Comparison of ENCODE assay signal across 10 cellular contexts in the genomic region with DNA sequence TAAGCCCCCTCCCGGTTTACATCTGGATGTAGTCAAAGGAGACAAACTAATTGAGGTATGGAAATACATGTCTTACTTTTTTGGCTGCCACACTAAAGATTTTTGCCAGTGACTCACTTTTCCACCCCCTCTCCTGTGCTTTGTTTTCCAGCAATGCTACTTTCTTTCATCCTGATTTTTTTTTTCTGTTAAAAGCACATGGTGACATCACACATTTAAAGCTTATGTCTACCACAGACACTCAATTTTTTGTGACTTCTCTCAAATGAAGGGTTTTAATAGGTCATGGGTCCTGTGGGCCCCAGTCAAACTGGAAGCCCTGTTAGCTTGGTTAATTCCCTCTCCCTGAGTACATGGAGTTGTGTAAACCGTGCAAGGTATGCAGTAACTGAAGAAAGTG. TPM values are rescaled to one million over a fixed set of nuclear protein-coding genes. Genes with fewer than 3 reads are reported as not detected.
DNase-seq lines count a peak whose midpoint lies in the region; ATAC-seq and TF ChIP-seq lines count a peak whose summit lies in the region.
"Had no signal": no experiment of that assay in that cellular context is flagged by ENCODE, and none has a peak within 500 bp of the region (broad histone marks: within the 10 kb centered on the region; RNA-seq: fewer than 3 reads in every experiment).

No MANE protein-coding gene starts in this region.

- peaks cover 26% of the 10 kb centered on the region for H3K36me3 Mint-ChIP-seq in activated CD4-positive, alpha-beta memory T cell treated with anti-CD3 and anti-CD28 coated beads, Interleukin-2, amount 10 ng/mL, durations not matched to agents 7 days and 5 days (ENCODE audit: low read depth)
- peaks cover 12% of the 10 kb centered on the region for H3K36me3 Mint-ChIP-seq in activated CD4-positive, alpha-beta memory T cell treated with anti-CD3 and anti-CD28 coated beads for 36 hours

- no peaks in the 10 kb centered on the region for H3K27me3 Mint-ChIP-seq in activated CD4-positive, alpha-beta memory T cell treated with anti-CD3 and anti-CD28 coated beads, Interleukin-2, amount 10 ng/mL, durations not matched to agents 7 days and 5 days
- H3K27me3 Mint-ChIP-seq in activated CD4-positive, alpha-beta memory T cell treated with anti-CD3 and anti-CD28 coated beads for 36 hours = no peaks in the 10 kb centered on the region

- POLR2A ChIA-PET in activated CD4-positive, alpha-beta memory T cell treated with anti-CD3 and anti-CD28 coated beads, Interleukin-2, amount 10 ng/mL, durations not matched to agents 7 days and 5 days (lab: Charles Lee) = interaction anchor here (0.7 to 3.7 kb wide), 2 partner anchors 59 to 161 kb away, joined by 4 to 35 read pairs; a partner anchor contains a TSS
- POLR2A ChIA-PET in activated CD4-positive, alpha-beta memory T cell treated with anti-CD3 and anti-CD28 coated beads for 36 hours (lab: Charles Lee) = interaction anchor here (1.2 to 1.8 kb wide), 2 partner anchors 60 to 161 kb away, joined by 5 to 6 read pairs; a partner anchor contains a TSS

- peaks cover 22% of the 10 kb centered on the region for H3K4me1 ChIP-seq in OCI-LY1 (ENCODE audit: insufficient read depth, low read length, severe bottlenecking)

- peaks cover 47% of the 10 kb centered on the region for H3K36me3 ChIP-seq in OCI-LY1 (ENCODE audit: insufficient read depth, low read length)

- no peak for ATAC-seq in HG02623 (IDR thresholded peaks at IDR 0.05; ENCODE audit: unreplicated experiment)

- no peak for TF ChIP-seq CTCF in OCI-LY1 (IDR thresholded peaks at IDR 0.05; ENCODE audit: low read length)

- H3K4me2 ChIP-seq in OCI-LY1 (ENCODE audit: low read length) = no peak overlapping the region; the same call in 1 of the 2 replicates

- 0 out of 2 replicates have a peak, but pooled peaks cover 3% of the 10 kb centered on the region for H4K20me1 ChIP-seq in OCI-LY1 (ENCODE audit: insufficient read depth, low read length)

- H3K9me2 ChIP-seq in OCI-LY1 (ENCODE audit: low read depth, low read length) = no peaks in the 10 kb centered on the region

- H3K9me3 Mint-ChIP-seq in activated CD4-positive, alpha-beta memory T cell treated with anti-CD3 and anti-CD28 coated beads, Interleukin-2, amount 10 ng/mL, durations not matched to agents 7 days and 5 days = no peaks in the 10 kb centered on the region
- H3K9me3 Mint-ChIP-seq in activated CD4-positive, alpha-beta memory T cell treated with anti-CD3 and anti-CD28 coated beads for 36 hours = no peaks in the 10 kb centered on the region

- H3K27ac ChIP-seq in OCI-LY1 (ENCODE audit: low read depth, low read length, poor library complexity, severe bottlenecking) = no peak overlapping the region

- intact Hi-C loops in activated CD4-positive, alpha-beta memory T cell treated with anti-CD3 and anti-CD28 coated beads for 36 hours (cut with micrococcal nuclease) = loop anchor here (1.0 to 10.0 kb wide), 2 partner anchors 108 to 163 kb away; a partner anchor contains a TSS

- peak overlapping the region; percentile 95; the same call in 1 of the 2 replicates for H3K9ac ChIP-seq in OCI-LY1 (ENCODE audit: low read length)

- no peak for DNase-seq in activated CD4-positive, alpha-beta memory T cell treated with anti-CD3 and anti-CD28 coated beads, Interleukin-2, amount 10 ng/mL, durations not matched to agents 7 days and 5 days
- no peak for DNase-seq in activated CD4-positive, alpha-beta memory T cell treated with anti-CD3 and anti-CD28 coated beads for 36 hours
- DNase-seq in dermis blood vessel endothelial cell = peak; percentile 48
- DNase-seq in putamen (ENCODE audit: low spot score) = peak; percentile 61
- DNase-seq in ACHN = no peak
- DNase-seq in DMS 273 (lab: John Stamatoyannopoulos, UW; ENCODE audit: unreplicated experiment) = no peak
- DNase-seq: activated CD4-positive, alpha-beta T cell treated with anti-CD3 and anti-CD28 coated beads for 1 hour; NCI-H1092 treated with DMSO at 0.1 percent for 48 hours had no signal

- H3K4me3 Mint-ChIP-seq in activated CD4-positive, alpha-beta memory T cell treated with anti-CD3 and anti-CD28 coated beads, Interleukin-2, amount 10 ng/mL, durations not matched to agents 7 days and 5 days = peak overlapping the region; percentile 42
- no peak overlapping the region for H3K4me3 Mint-ChIP-seq in activated CD4-positive, alpha-beta memory T cell treated with anti-CD3 and anti-CD28 coated beads for 36 hours

- no peak overlapping the region for H3K27ac Mint-ChIP-seq in activated CD4-positive, alpha-beta memory T cell treated with anti-CD3 and anti-CD28 coated beads, Interleukin-2, amount 10 ng/mL, durations not matched to agents 7 days and 5 days
- H3K27ac Mint-ChIP-seq in activated CD4-positive, alpha-beta memory T cell treated with anti-CD3 and anti-CD28 coated beads for 36 hours = no peak overlapping the region

- peaks cover 53% of the 10 kb centered on the region for H3K79me2 ChIP-seq in OCI-LY1 (ENCODE audit: insufficient read depth, low read length)

- H3K4me3 ChIP-seq in OCI-LY1 (ENCODE audit: low read depth, low read length, poor library complexity, severe bottlenecking) = peak overlapping the region; percentile 91

- H3K27me3 ChIP-seq in OCI-LY1 (ENCODE audit: insufficient read depth, low read length) = no peaks in the 10 kb centered on the region

- in situ Hi-C loops in ACHN (cut with HindIII; ENCODE audit: low pct_ligation_motif_present, low pct_unique_long_range_greater_than_20kb, low sequenced_read_pairs) = no loop called here

- CTCF ChIA-PET in activated CD4-positive, alpha-beta memory T cell treated with anti-CD3 and anti-CD28 coated beads, Interleukin-2, amount 10 ng/mL, durations not matched to agents 7 days and 5 days (lab: Charles Lee) = interaction anchor here (0.6 to 2.6 kb wide), 2 partner anchors 64 to 164 kb away, joined by 3 to 14 read pairs; no protein-coding TSS in a partner anchor
- CTCF ChIA-PET in activated CD4-positive, alpha-beta memory T cell treated with anti-CD3 and anti-CD28 coated beads for 36 hours (lab: Charles Lee) = interaction anchor here (0.6 to 2.3 kb wide), 3 partner anchors 25 to 163 kb away, joined by 3 to 10 read pairs (median 7); no protein-coding TSS in a partner anchor

- H2AFZ ChIP-seq in OCI-LY1 (ENCODE audit: low read length) = no peak overlapping the region

- H3K4me1 Mint-ChIP-seq in activated CD4-positive, alpha-beta memory T cell treated with anti-CD3 and anti-CD28 coated beads, Interleukin-2, amount 10 ng/mL, durations not matched to agents 7 days and 5 days = peaks cover 39% of the 10 kb centered on the region
- peaks cover 34% of the 10 kb centered on the region for H3K4me1 Mint-ChIP-seq in activated CD4-positive, alpha-beta memory T cell treated with anti-CD3 and anti-CD28 coated beads for 36 hours (ENCODE audit: low read depth)

- H3F3A ChIP-seq in OCI-LY1 (ENCODE audit: insufficient read depth, low read length) = peaks cover 7% of the 10 kb centered on the region; the same call in 1 of the 2 replicates

- no peaks in the 10 kb centered on the region for H3K9me3 ChIP-seq in OCI-LY1 (ENCODE audit: low read length)

RNA-seq across cellular contexts. Expression of a gene that starts 2.2 kb away (rescaled TPM):
- 10 to 100 TPM; 48.5 to 51.2 TPM for total RNA-seq in activated CD4-positive, alpha-beta memory T cell treated with anti-CD3 and anti-CD28 coated beads, Interleukin-2, amount 10 ng/mL, durations not matched to agents 7 days and 5 days
- 10 to 100 TPM; 42.9 to 43.8 TPM for total RNA-seq in activated CD4-positive, alpha-beta memory T cell treated with anti-CD3 and anti-CD28 coated beads for 36 hours
- total RNA-seq in dermis blood vessel endothelial cell = 51.2 and 65.1 TPM in 2 replicates

RNA-seq across cellular contexts. Expression of a gene that starts 39.6 kb away (rescaled TPM):
- total RNA-seq in activated CD4-positive, alpha-beta memory T cell treated with anti-CD3 and anti-CD28 coated beads, Interleukin-2, amount 10 ng/mL, durations not matched to agents 7 days and 5 days = 10 to 100 TPM; 58.9 to 60.1 TPM
- 10 to 100 TPM; 27.4 to 29.3 TPM for total RNA-seq in activated CD4-positive, alpha-beta memory T cell treated with anti-CD3 and anti-CD28 coated beads for 36 hours
- total RNA-seq in dermis blood vessel endothelial cell = 21.8 and 27.9 TPM in 2 replicates

RNA-seq across cellular contexts. Expression of a gene that starts 59.7 kb away (rescaled TPM):
- 10 to 100 TPM; 32.0 to 33.1 TPM for total RNA-seq in activated CD4-positive, alpha-beta memory T cell treated with anti-CD3 and anti-CD28 coated beads, Interleukin-2, amount 10 ng/mL, durations not matched to agents 7 days and 5 days
- 10 to 100 TPM; 31.8 to 32.0 TPM for total RNA-seq in activated CD4-positive, alpha-beta memory T cell treated with anti-CD3 and anti-CD28 coated beads for 36 hours
- 95.2 and 115 TPM in 2 replicates for total RNA-seq in dermis blood vessel endothelial cell

Comparison
In these comparisons a context has a peak if more than half of its experiments do, and no peak if none do; other contexts are left out.
1. DNase-seq: peak in dermis blood vessel endothelial cell (single experiment) and putamen (single experiment); none in activated CD4-positive, alpha-beta memory T cell treated with anti-CD3 and anti-CD28 coated beads, Interleukin-2, amount 10 ng/mL, durations not matched to agents 7 days and 5 days (single experiment), activated CD4-positive, alpha-beta memory T cell treated with anti-CD3 and anti-CD28 coated beads for 36 hours (single experiment), ACHN (single experiment) and DMS 273 (single experiment).